Comparison of ENCODE assay signal across 9 cellular contexts in the genomic region with DNA sequence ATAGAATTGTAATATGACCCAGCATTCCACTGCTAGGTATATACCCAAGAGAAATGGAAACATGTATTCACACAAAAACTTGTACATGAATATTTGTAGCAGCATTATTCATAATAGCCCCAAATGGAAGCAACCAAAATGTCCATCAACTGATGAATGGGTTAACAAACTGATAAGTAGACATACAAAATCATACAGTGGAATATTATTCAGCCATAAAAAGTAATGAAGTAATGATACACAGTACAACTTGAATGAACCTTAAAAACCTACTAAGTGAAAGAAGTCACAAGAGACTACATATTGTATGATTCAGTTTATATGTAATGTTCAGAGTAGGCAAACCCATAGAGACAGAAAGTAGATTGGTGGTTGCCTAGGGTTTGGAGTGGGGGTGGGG.
"Had no signal": no experiment of that assay in that cellular context is flagged by ENCODE, and none has a peak within 500 bp of the region (broad histone marks: within the 10 kb centered on the region; RNA-seq: fewer than 3 reads in every experiment).

No MANE protein-coding gene starts in this region.

- H3K9me3 ChIP-seq: HAP-1 had no signal

- FAIRE-seq: HepG2 had no signal

- H3K4me1 Mint-ChIP-seq: IgD-negative memory B cell had no signal

- H3K27me3 Mint-ChIP-seq: IgD-negative memory B cell had no signal

- H3K4me1 ChIP-seq: HAP-1 had no signal

- H3K4me3 Mint-ChIP-seq: IgD-negative memory B cell had no signal

- H3K27ac ChIP-seq: GM23248, HL-60 had no signal

- H3K9ac ChIP-seq: GM23248 had no signal

- DNase-seq: GM23248, GOT3, H7, KG1 had no signal

- ATAC-seq: HCT116, HepG2 had no signal

- H3K9me3 Mint-ChIP-seq: IgD-negative memory B cell had no signal

- H2AFZ ChIP-seq: GM23248 had no signal

- H3K4me3 ChIP-seq: GM23248, HAP-1 had no signal
